In the genomic region with DNA sequence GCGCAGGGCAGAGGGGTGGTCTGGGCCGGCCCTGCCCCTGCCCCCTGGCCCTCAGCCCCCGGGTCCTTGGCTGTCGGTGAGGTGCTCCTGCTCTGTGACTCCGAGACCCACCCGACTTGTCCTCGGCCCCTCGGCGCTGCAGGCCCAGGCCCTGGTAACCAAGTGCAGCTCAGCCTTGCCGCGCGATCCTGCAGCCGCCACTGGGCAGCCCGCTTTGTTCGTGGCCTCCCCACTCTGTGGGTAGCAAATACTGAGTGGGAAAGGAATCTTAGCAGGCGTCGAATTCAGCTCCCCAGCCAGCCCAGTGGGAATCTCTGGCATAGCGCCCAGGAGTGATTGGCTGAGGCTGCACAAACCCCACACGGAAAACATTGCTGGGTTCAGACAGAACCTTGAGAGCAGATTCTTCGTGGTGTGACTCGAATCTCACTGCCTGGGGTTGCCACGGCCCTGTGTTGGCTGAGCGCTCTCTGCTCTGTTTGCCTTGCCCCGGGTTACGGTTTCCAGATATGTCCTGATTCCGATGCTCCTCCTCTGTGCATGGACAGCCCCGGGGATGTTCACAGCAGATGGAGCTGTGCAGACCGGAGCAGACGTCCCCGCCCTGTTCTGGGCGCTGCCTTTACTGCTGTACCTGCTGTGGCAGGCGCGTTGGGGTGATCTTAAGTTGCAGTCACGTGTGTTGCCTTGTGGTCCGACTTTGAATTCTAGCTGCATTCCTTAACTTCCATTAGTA, we compare ENCODE assay signal across 11 cellular contexts. TPM values are rescaled to one million over a fixed set of nuclear protein-coding genes. Genes with fewer than 3 reads are reported as not detected.
DNase-seq lines count a peak whose midpoint lies in the region; ATAC-seq lines count a peak whose summit lies in the region.
"Had no signal": no experiment of that assay in that cellular context is flagged by ENCODE, and none has a peak within 500 bp of the region (broad histone marks: within the 10 kb centered on the region; RNA-seq: fewer than 3 reads in every experiment).

No MANE protein-coding gene starts in this region.

- peak overlapping the region; percentile 65 for H3K27ac ChIP-seq in rectal smooth muscle tissue (ENCODE audit: low read depth, low read length)
- no peak overlapping the region for H3K27ac ChIP-seq in caudate nucleus (ENCODE audit: low read depth, low read length)
- H3K27ac ChIP-seq: gastroesophageal sphincter, thyroid gland had no signal

- H3K27me3 ChIP-seq in rectal smooth muscle tissue (ENCODE audit: control insufficient read depth, insufficient read depth, low read length): no peaks in the 10 kb centered on the region
- H3K27me3 ChIP-seq: thyroid gland had no signal

- no peak overlapping the region for H3K9ac ChIP-seq in rectal smooth muscle tissue (ENCODE audit: low read length)

- peak overlapping the region; percentile 1 for H3K4me3 ChIP-seq in rectal smooth muscle tissue (ENCODE audit: low read length)
- H3K4me3 ChIP-seq: gastroesophageal sphincter, thyroid gland had no signal

- H3K36me3 ChIP-seq in rectal smooth muscle tissue (ENCODE audit: control insufficient read depth, insufficient read depth, low read length): no peaks in the 10 kb centered on the region
- H3K36me3 ChIP-seq: gastroesophageal sphincter, thyroid gland had no signal

- ATAC-seq in HG03457 (IDR thresholded peaks at IDR 0.05; ENCODE audit: unreplicated experiment): no peak
- ATAC-seq: gastroesophageal sphincter had no signal

- H3K4me1 ChIP-seq in rectal smooth muscle tissue (ENCODE audit: control insufficient read depth, insufficient read depth, low read length): no peaks in the 10 kb centered on the region
- H3K4me1 ChIP-seq: gastroesophageal sphincter, thyroid gland had no signal

- DNase-seq in EH (ENCODE audit: low read depth) (peak; percentile 89), M059J (ENCODE audit: low read depth) (peak; percentile 36), fibroblast of peridontal ligament (ENCODE audit: extremely low read depth) (peak; percentile 85), caudate nucleus (lab: John Stamatoyannopoulos, UW) (no peak), NCI-H2196 (lab: John Stamatoyannopoulos, UW; ENCODE audit: unreplicated experiment) (no peak), T-helper 2 cell (no peak)
- DNase-seq: stimulated activated CD4-positive, alpha-beta T cell treated with anti-CD3 and anti-CD28 coated beads, Interleukin-4, amount 100 ng/mL, for 1 hour; thyroid gland had no signal

RNA-seq across cellular contexts. Expression of a gene that starts 13.4 kb away (rescaled TPM):
- total RNA-seq in M059J (2014; rRNA removed; shearing (Covaris generic)): 32.2 and 36.7 TPM in 2 replicates

Comparison
In these comparisons a context has a peak if more than half of its experiments do, and no peak if none do; other contexts are left out.
1. DNase-seq: peak in EH (single experiment), M059J (single experiment) and fibroblast of peridontal ligament (single experiment); none in caudate nucleus (0 of 61), NCI-H2196 (single experiment) and T-helper 2 cell (0 of 5).